ENCODE assay signal across 12 cellular contexts in the genomic region with DNA sequence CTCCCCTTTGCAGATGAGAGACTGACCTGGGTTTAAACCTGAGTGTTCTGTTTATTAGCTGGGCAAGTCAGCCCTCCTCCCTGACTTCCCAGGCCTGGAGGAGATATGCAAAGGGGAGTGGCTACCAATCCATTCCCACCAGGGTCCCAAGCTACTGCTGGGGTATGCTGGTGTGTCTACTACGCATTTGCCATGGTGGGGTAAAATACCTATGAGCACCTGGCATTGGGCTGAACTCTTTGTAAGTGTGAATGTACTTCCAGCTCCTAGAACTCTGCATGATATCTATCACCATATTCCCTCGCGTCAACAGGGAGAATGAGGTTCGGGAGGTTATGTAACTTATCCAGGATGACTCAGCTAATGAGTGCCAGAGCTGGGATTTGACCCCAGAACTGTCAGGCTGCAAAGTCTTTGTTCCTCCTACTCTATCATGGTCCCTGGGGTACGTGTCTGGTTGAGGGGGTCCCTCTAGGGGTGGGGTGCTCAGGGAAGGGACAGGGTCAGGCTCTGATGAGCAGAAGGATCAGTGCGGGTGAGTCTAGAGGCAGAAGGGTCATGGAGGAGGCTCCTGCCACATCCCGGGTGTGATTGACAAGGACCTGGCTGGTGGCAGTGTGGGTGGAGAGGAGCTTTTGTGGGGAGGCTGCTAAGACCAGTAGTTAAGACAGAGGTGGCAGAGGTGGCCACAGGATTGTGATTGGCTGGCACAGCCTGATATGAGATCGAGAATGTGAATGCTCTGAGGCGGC. TPM values are rescaled to one million over a fixed set of nuclear protein-coding genes. Genes with fewer than 3 reads are reported as not detected.
A peak's percentile ranks its signal among the peaks of the same experiment; 100 is the strongest.
DNase-seq lines count a peak whose midpoint lies in the region; ATAC-seq and TF ChIP-seq lines count a peak whose summit lies in the region.
"Had no signal": no experiment of that assay in that cellular context is flagged by ENCODE, and none has a peak within 500 bp of the region (broad histone marks: within the 10 kb centered on the region; RNA-seq: fewer than 3 reads in every experiment).

No MANE protein-coding gene starts in this region.

- H3F3A ChIP-seq in GM23338 (replicated peaks; ENCODE audit: low read depth) = 0 out of 2 replicates have a peak, but pooled peaks cover 3% of the 10 kb centered on the region

- H3K9me3 ChIP-seq in gastroesophageal sphincter = no peaks in the 10 kb centered on the region
- H3K9me3 ChIP-seq: pancreas had no signal

- no peaks in the 10 kb centered on the region for H3K36me3 Mint-ChIP-seq in GM23338 (ENCODE audit: low read depth)
- H3K36me3 Mint-ChIP-seq in progenitor cell of endocrine pancreas (ENCODE audit: insufficient read depth) = peaks cover 1% of the 10 kb centered on the region
- H3K36me3 Mint-ChIP-seq in activated CD4-positive, alpha-beta memory T cell treated with anti-CD3 and anti-CD28 coated beads, Interleukin-2, amount 10 ng/mL, durations not matched to agents 7 days and 5 days (ENCODE audit: low read depth) = peaks cover 6% of the 10 kb centered on the region

- H3K4me1 ChIP-seq in GM23338 (ENCODE audit: insufficient read depth) = peaks cover 10% of the 10 kb centered on the region
- H3K4me1 ChIP-seq in gastroesophageal sphincter = peaks cover 0 to 53% (median 15%) of the 10 kb centered on the region in 3 donors
- H3K4me1 ChIP-seq: pancreas had no signal

- H3K4me3 ChIP-seq in GM23338 (no peak overlapping the region), gastroesophageal sphincter (no peak overlapping the region)
- H3K4me3 ChIP-seq: pancreas had no signal

- no peaks in the 10 kb centered on the region for H3K9me3 Mint-ChIP-seq in GM23338
- no peaks in the 10 kb centered on the region for H3K9me3 Mint-ChIP-seq in progenitor cell of endocrine pancreas (ENCODE audit: low read depth)
- H3K9me3 Mint-ChIP-seq in activated CD4-positive, alpha-beta memory T cell treated with anti-CD3 and anti-CD28 coated beads, Interleukin-2, amount 10 ng/mL, durations not matched to agents 7 days and 5 days = no peaks in the 10 kb centered on the region

- no peaks in the 10 kb centered on the region for H3K9me2 ChIP-seq in GM23338 (ENCODE audit: insufficient read depth)

- no peak for DNase-seq in GM23338 (ENCODE audit: low spot score)
- peak; percentile 65 for DNase-seq in RPMI7951 (ENCODE audit: low read depth)
- no peak for DNase-seq in progenitor cell of endocrine pancreas (ENCODE audit: low spot score, unreplicated experiment)
- DNase-seq in NCI-H446 (lab: John Stamatoyannopoulos, UW) = no peak
- no peak for DNase-seq in NCI-H446 treated with DMSO at 0.1 percent for 48 hours (lab: John Stamatoyannopoulos, UW)
- no peak for DNase-seq in activated CD4-positive, alpha-beta memory T cell treated with anti-CD3 and anti-CD28 coated beads, Interleukin-2, amount 10 ng/mL, durations not matched to agents 7 days and 5 days
- DNase-seq: activated gamma-delta T cell treated with Interleukin-2 at 50 U/mL for 16 hours, NCI-H345, T1000 had no signal

- H3K27ac ChIP-seq in GM23338 (ENCODE audit: low read depth) (no peak overlapping the region), gastroesophageal sphincter (peak overlapping the region in 1 of 4 donors; percentile 6)
- H3K27ac ChIP-seq: pancreas had no signal

- H3K27me3 Mint-ChIP-seq in GM23338 (ENCODE audit: insufficient read depth, low read depth, poor library complexity) (peaks cover 14% of the 10 kb centered on the region), progenitor cell of endocrine pancreas (peaks cover 4% of the 10 kb centered on the region)
- peaks cover 3% of the 10 kb centered on the region for H3K27me3 Mint-ChIP-seq in activated CD4-positive, alpha-beta memory T cell treated with anti-CD3 and anti-CD28 coated beads, Interleukin-2, amount 10 ng/mL, durations not matched to agents 7 days and 5 days

- 42 to 76% methylated on average over 3 to 6 of the region's 9 CpGs for WGBS in gastroesophageal sphincter (ENCODE audit: low coverage in 1 of 2), 2 donors

- H3K27ac Mint-ChIP-seq in GM23338 = peak overlapping the region; percentile 94
- peak overlapping the region; percentile 0 for H3K27ac Mint-ChIP-seq in progenitor cell of endocrine pancreas
- no peak overlapping the region for H3K27ac Mint-ChIP-seq in activated CD4-positive, alpha-beta memory T cell treated with anti-CD3 and anti-CD28 coated beads, Interleukin-2, amount 10 ng/mL, durations not matched to agents 7 days and 5 days

- POLR2A ChIA-PET in activated CD4-positive, alpha-beta memory T cell treated with anti-CD3 and anti-CD28 coated beads, Interleukin-2, amount 10 ng/mL, durations not matched to agents 7 days and 5 days (lab: Charles Lee) = interaction anchor here (1.2 to 4.9 kb wide), 3 partner anchors 88 to 348 kb away, joined by 4 to 29 read pairs (median 7); partner anchors contain the start of genes AHCYL1 and GNAI3

- H3K4me1 Mint-ChIP-seq in GM23338 = peaks cover 27% of the 10 kb centered on the region
- H3K4me1 Mint-ChIP-seq in progenitor cell of endocrine pancreas (ENCODE audit: low read depth) = peaks cover 11% of the 10 kb centered on the region
- H3K4me1 Mint-ChIP-seq in activated CD4-positive, alpha-beta memory T cell treated with anti-CD3 and anti-CD28 coated beads, Interleukin-2, amount 10 ng/mL, durations not matched to agents 7 days and 5 days = peaks cover 21% of the 10 kb centered on the region

- H3K36me3 ChIP-seq in GM23338 (ENCODE audit: insufficient read depth) = no peaks in the 10 kb centered on the region
- H3K36me3 ChIP-seq in gastroesophageal sphincter = peaks cover 0 to 8% of the 10 kb centered on the region in 2 donors

- CTCF ChIA-PET in activated CD4-positive, alpha-beta memory T cell treated with anti-CD3 and anti-CD28 coated beads, Interleukin-2, amount 10 ng/mL, durations not matched to agents 7 days and 5 days (lab: Charles Lee) = interaction anchor here (1.2 to 7.3 kb wide), 6 partner anchors 13 to 348 kb away, joined by 3 to 149 read pairs (median 56); partner anchors contain the start of genes AHCYL1 and GNAI3

- no peak for TF ChIP-seq EP300 in gastroesophageal sphincter (IDR thresholded peaks at IDR 0.05)

- H3K27me3 ChIP-seq in GM23338 (ENCODE audit: insufficient read depth) (no peaks in the 10 kb centered on the region), gastroesophageal sphincter (no peaks in the 10 kb centered on the region)
- H3K27me3 ChIP-seq: pancreas had no signal

- peak overlapping the region; percentile 31; the same call in 1 of the 2 replicates for H3K4me2 ChIP-seq in GM23338

- peak in 1 of 2 experiments; percentile 17; a peak in 2 of 4 replicates for TF ChIP-seq CTCF in GM23338 (conservative IDR thresholded peaks at IDR 0.05; ENCODE audit: low read depth in 2 of 2)
- no peak for TF ChIP-seq CTCF in gastroesophageal sphincter (IDR thresholded peaks at IDR 0.05)
- no peak for TF ChIP-seq CTCF in progenitor cell of endocrine pancreas (IDR thresholded peaks at IDR 0.05; ENCODE audit: unreplicated experiment)

- H3K79me2 ChIP-seq in GM23338 (replicated peaks; ENCODE audit: insufficient read depth) = no peaks in the 10 kb centered on the region

- H4K20me1 ChIP-seq in GM23338 (replicated peaks; ENCODE audit: insufficient read depth) = no peaks in the 10 kb centered on the region

- H3K4me3 Mint-ChIP-seq in GM23338 = no peak overlapping the region
- no peak overlapping the region for H3K4me3 Mint-ChIP-seq in progenitor cell of endocrine pancreas (ENCODE audit: low read depth)
- H3K4me3 Mint-ChIP-seq in activated CD4-positive, alpha-beta memory T cell treated with anti-CD3 and anti-CD28 coated beads, Interleukin-2, amount 10 ng/mL, durations not matched to agents 7 days and 5 days = no peak overlapping the region

- peak overlapping the region; percentile 97 for H2AFZ ChIP-seq in GM23338

- ATAC-seq in GM23338 (peak; percentile 47), gastroesophageal sphincter (peak; percentile 57), HG03139 (IDR thresholded peaks at IDR 0.05; ENCODE audit: unreplicated experiment) (no peak)

- no peak for TF ChIP-seq POLR2A in gastroesophageal sphincter (IDR thresholded peaks at IDR 0.05)

RNA-seq across cellular contexts. Expression of gene AMPD2, which starts 16.7 kb away (rescaled TPM):
- total RNA-seq in GM23338 (2014; rRNA removed; shearing (Covaris generic)) = 58.6 and 62.1 TPM in 2 replicates
- 23.1 and 24.5 TPM in 2 replicates for polyA plus RNA-seq in GM23338 (2016; fragmentation: Nextera tagmentation; extraction: Ambion mirVana)
- 48.5 and 60.4 TPM in 2 replicates for total RNA-seq in RPMI7951 (2014; rRNA removed; shearing (Covaris generic))
- 10 to 100 TPM; 28.9 to 38.0 (median 35.6) TPM for total RNA-seq in gastroesophageal sphincter
- 91.6 and 94.5 TPM in 2 replicates for total RNA-seq in progenitor cell of endocrine pancreas
- 100 to 1,000 TPM; 110 to 122 TPM for total RNA-seq in activated CD4-positive, alpha-beta memory T cell treated with anti-CD3 and anti-CD28 coated beads, Interleukin-2, amount 10 ng/mL, durations not matched to agents 7 days and 5 days

RNA-seq across cellular contexts. Expression of gene GNAT2, which starts 17.0 kb away (rescaled TPM):
- 0.21 TPM in 1 of 2 replicates, not detected in the other for total RNA-seq in GM23338 (2014; rRNA removed; shearing (Covaris generic))
- not detected in 2 replicates for polyA plus RNA-seq in GM23338 (2016; fragmentation: Nextera tagmentation; extraction: Ambion mirVana)
- 0.29 TPM in 1 of 2 replicates, not detected in the other for total RNA-seq in RPMI7951 (2014; rRNA removed; shearing (Covaris generic))
- not detected for total RNA-seq in gastroesophageal sphincter
- total RNA-seq in progenitor cell of endocrine pancreas = 0.57 TPM in 1 of 2 replicates, not detected in the other
- total RNA-seq in activated CD4-positive, alpha-beta memory T cell treated with anti-CD3 and anti-CD28 coated beads, Interleukin-2, amount 10 ng/mL, durations not matched to agents 7 days and 5 days = not detected

RNA-seq across cellular contexts. Expression of gene GSTM4, which starts 19.5 kb away (rescaled TPM):
- 8.6 and 12.8 TPM in 2 replicates for total RNA-seq in GM23338 (2014; rRNA removed; shearing (Covaris generic))
- polyA plus RNA-seq in GM23338 (2016; fragmentation: Nextera tagmentation; extraction: Ambion mirVana) = 12.9 and 17.3 TPM in 2 replicates
- total RNA-seq in RPMI7951 (2014; rRNA removed; shearing (Covaris generic)) = 30.6 and 34.5 TPM in 2 replicates
- total RNA-seq in gastroesophageal sphincter (10 to 100 TPM; 21.4 to 71.0 (median 42.4) TPM), progenitor cell of endocrine pancreas (21.0 and 21.2 TPM in 2 replicates)
- total RNA-seq in activated CD4-positive, alpha-beta memory T cell treated with anti-CD3 and anti-CD28 coated beads, Interleukin-2, amount 10 ng/mL, durations not matched to agents 7 days and 5 days = 10 to 100 TPM; 10.4 to 14.3 TPM

RNA-seq across cellular contexts. Expression of gene GSTM2, which starts 31.5 kb away (rescaled TPM):
- total RNA-seq in GM23338 (2014; rRNA removed; shearing (Covaris generic)) = 8.9 and 20.3 TPM in 2 replicates
- 12.1 and 16.0 TPM in 2 replicates for polyA plus RNA-seq in GM23338 (2016; fragmentation: Nextera tagmentation; extraction: Ambion mirVana)
- total RNA-seq in RPMI7951 (2014; rRNA removed; shearing (Covaris generic)) = 17.5 and 17.6 TPM in 2 replicates
- total RNA-seq in gastroesophageal sphincter (10 to 100 TPM; 10.4 to 93.7 (median 42.2) TPM), progenitor cell of endocrine pancreas (76.9 and 79.5 TPM in 2 replicates)
- 10 to 100 TPM; 15.9 to 17.6 TPM for total RNA-seq in activated CD4-positive, alpha-beta memory T cell treated with anti-CD3 and anti-CD28 coated beads, Interleukin-2, amount 10 ng/mL, durations not matched to agents 7 days and 5 days

RNA-seq across cellular contexts. Expression of gene GSTM1, which starts 51.2 kb away (rescaled TPM):
- not detected in 2 replicates for total RNA-seq in GM23338 (2014; rRNA removed; shearing (Covaris generic))
- polyA plus RNA-seq in GM23338 (2016; fragmentation: Nextera tagmentation; extraction: Ambion mirVana) = not detected in 2 replicates
- 0.12 TPM in 1 of 2 replicates, not detected in the other for total RNA-seq in RPMI7951 (2014; rRNA removed; shearing (Covaris generic))
- total RNA-seq in gastroesophageal sphincter = 10 to 100 TPM in 1 of 4 donors, not detected in 3; 33.1 TPM
- total RNA-seq in progenitor cell of endocrine pancreas = 39.0 and 39.1 TPM in 2 replicates
- not detected for total RNA-seq in activated CD4-positive, alpha-beta memory T cell treated with anti-CD3 and anti-CD28 coated beads, Interleukin-2, amount 10 ng/mL, durations not matched to agents 7 days and 5 days
